8 cellular contexts compared by ENCODE assay signal in the genomic region with DNA sequence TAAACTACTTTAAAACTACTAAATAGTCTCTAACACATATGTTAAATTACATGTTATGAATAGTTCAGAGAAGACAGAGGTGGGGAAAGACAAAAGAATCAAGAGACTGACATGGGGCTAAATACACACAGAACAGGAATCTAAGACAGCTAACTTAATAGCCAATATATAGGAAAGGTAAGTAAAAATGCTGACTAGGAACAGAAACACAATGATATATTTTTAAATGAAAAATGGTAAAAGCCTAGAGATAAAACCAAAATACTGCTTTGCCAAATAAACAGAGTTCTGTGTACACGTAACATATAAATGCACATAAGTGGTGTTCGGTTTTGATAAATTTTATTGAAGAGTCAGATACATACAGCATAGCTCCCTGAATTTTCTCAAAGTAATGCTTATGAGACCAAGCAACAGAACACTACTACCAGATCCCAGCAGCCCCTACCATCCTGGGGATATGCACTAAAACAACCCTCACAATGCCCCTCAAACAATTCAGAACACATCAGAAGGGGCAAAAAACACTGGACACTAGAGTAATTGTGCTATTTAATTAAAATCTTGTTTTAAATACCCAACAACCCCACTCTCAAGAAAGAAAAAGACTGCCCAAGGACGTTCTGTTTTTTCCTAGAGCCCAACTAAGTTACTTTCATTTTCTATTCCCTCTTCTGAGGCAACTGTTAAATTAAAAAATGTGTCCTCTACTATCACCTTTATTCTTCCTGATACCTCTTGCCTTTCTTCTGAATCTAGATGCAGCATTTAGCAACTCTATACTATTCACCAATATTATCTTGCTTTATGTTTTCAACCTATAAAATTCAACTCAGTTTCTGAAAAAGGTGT.
A peak's percentile ranks its signal among the peaks of the same experiment; 100 is the strongest.
DNase-seq lines count a peak whose midpoint lies in the region; ATAC-seq, FAIRE-seq and TF ChIP-seq lines count a peak whose summit lies in the region.

No MANE protein-coding gene starts in this region.

- no peaks in the 10 kb centered on the region for H3K27me3 ChIP-seq in foreskin keratinocyte
- H3K27me3 ChIP-seq in small intestine (ENCODE audit: control insufficient read depth in 2 of 2, insufficient read depth in 2 of 2, low read length in 2 of 2), result no peaks in the 10 kb centered on the region

- FAIRE-seq in GM18507 (lab: Jason Lieb, UNC) (peak; percentile 59), small intestine (lab: Jason Lieb, UNC) (no peak), RCC 7860 (lab: Jason Lieb, UNC) (no peak)

- ATAC-seq in T-cell (replicated peaks in 1 of 4), result peak; percentile 66 to 73 (median 69)
- no peak for ATAC-seq in foreskin keratinocyte
- no peak for ATAC-seq in HG02623 (IDR thresholded peaks at IDR 0.05; ENCODE audit: unreplicated experiment)

- no peaks in the 10 kb centered on the region for H3K4me1 ChIP-seq in foreskin keratinocyte
- H3K4me1 ChIP-seq in small intestine (ENCODE audit: control insufficient read depth in 2 of 2, insufficient read depth in 1 of 2, low read depth in 1 of 2, low read length in 1 of 2), result no peaks in the 10 kb centered on the region

- peaks cover 0 to 3% of the 10 kb centered on the region in 2 donors for H3K36me3 ChIP-seq in small intestine (ENCODE audit: control insufficient read depth in 2 of 2, insufficient read depth in 2 of 2, low read length in 2 of 2)

- H3K4me3 Mint-ChIP-seq in T-cell (peak overlapping the region; percentile 76 to 81 (median 79)), progenitor cell of endocrine pancreas (ENCODE audit: low read depth) (no peak overlapping the region)

- DNase-seq in GM18507 (ENCODE audit: extremely low spot score, insufficient read length, low read depth) (no peak), T-cell (peak in 2 of 34 experiments; percentile 6 to 15), foreskin keratinocyte (no peak), small intestine (peak; percentile 52), progenitor cell of endocrine pancreas (ENCODE audit: low spot score, unreplicated experiment) (no peak), RCC 7860 (ENCODE audit: low spot score) (no peak), DMS79 (lab: John Stamatoyannopoulos, UW) (no peak)

- H3K36me3 Mint-ChIP-seq in T-cell (peaks cover 45% of the 10 kb centered on the region), progenitor cell of endocrine pancreas (ENCODE audit: insufficient read depth) (peaks cover 38% of the 10 kb centered on the region)

- TF ChIP-seq CTCF in foreskin keratinocyte (conservative IDR thresholded peaks at IDR 0.05) (no peak), progenitor cell of endocrine pancreas (IDR thresholded peaks at IDR 0.05; ENCODE audit: unreplicated experiment) (no peak)

- CTCF ChIA-PET in T-cell (lab: Charles Lee), result interaction anchor here in 1 of 2 donors (1.0 kb wide), 1 partner anchor 142 kb away, joined by 3 read pairs; the partner anchor contains the start of gene MINDY2

- 42 to 50% (median 48%) methylated on average over 3 of the region's 3 CpGs for WGBS in small intestine, 3 donors

- H3K27ac Mint-ChIP-seq in T-cell (peak overlapping the region; percentile 98 to 99), progenitor cell of endocrine pancreas (no peak overlapping the region)

- POLR2A ChIA-PET in T-cell (lab: Charles Lee), result no interaction called here

- H3K9me3 Mint-ChIP-seq in T-cell (no peaks in the 10 kb centered on the region), progenitor cell of endocrine pancreas (ENCODE audit: low read depth) (peaks cover 2% of the 10 kb centered on the region)

- H3K9me3 ChIP-seq in small intestine (ENCODE audit: control insufficient read depth, low read depth), result no peaks in the 10 kb centered on the region

- H3K27me3 Mint-ChIP-seq in T-cell, result no peaks in the 10 kb centered on the region
- no peaks in the 10 kb centered on the region for H3K27me3 Mint-ChIP-seq in progenitor cell of endocrine pancreas

- H3K27ac ChIP-seq in foreskin keratinocyte (peak overlapping the region; percentile 11), small intestine (ENCODE audit: low read depth in 1 of 2, low read length in 1 of 2) (peak overlapping the region; percentile 73 to 79)

- H3K4me3 ChIP-seq in small intestine (ENCODE audit: low read depth in 1 of 2, low read length in 2 of 2), result peak overlapping the region in 1 of 2 donors; percentile 26

- peaks cover 51 to 64% (median 63%) of the 10 kb centered on the region in 3 donors for H3K4me1 Mint-ChIP-seq in T-cell
- H3K4me1 Mint-ChIP-seq in progenitor cell of endocrine pancreas (ENCODE audit: low read depth), result peaks cover 3% of the 10 kb centered on the region

Comparison
In these comparisons a context has a peak if more than half of its experiments do, and no peak if none do; other contexts are left out.
1. ATAC-seq: peak in T-cell (4 of 4); none in foreskin keratinocyte (single experiment) and HG02623 (single experiment).